Comparison of ENCODE assay signal across 9 cellular contexts in the genomic region with DNA sequence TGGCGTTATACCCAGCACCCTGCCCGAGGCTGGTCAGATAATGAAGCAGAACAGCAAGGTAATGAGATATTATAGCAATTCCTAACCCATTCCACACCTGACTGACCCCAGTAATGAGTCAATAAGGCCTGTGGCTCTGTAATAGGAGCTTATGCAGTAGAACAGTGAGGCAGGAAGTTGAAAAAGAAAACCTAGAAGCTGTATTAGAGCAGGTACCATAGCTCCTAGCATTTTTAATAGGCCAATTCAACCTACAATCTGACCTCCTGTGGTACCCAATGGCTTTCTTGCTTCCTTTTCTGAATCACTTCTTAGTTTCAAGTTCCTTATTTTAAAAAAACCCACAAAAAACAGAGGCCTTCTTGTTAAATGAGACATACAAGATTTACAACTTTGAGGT. TPM values are rescaled to one million over a fixed set of nuclear protein-coding genes. Genes with fewer than 3 reads are reported as not detected.
DNase-seq lines count a peak whose midpoint lies in the region; ATAC-seq and TF ChIP-seq lines count a peak whose summit lies in the region.
"Had no signal": no experiment of that assay in that cellular context is flagged by ENCODE, and none has a peak within 500 bp of the region (broad histone marks: within the 10 kb centered on the region; RNA-seq: fewer than 3 reads in every experiment).

No MANE protein-coding gene starts in this region.

- no TSS peak for BruUV-seq in Calu3 (replicated peaks; lab: Mats Ljungman, UMichigan)

- H3K9me3 Mint-ChIP-seq in activated T-cell treated with anti-CD3 and anti-CD28 coated beads, Interleukin-2, amount 50 U/mL, for 4 hours: peaks cover 26% of the 10 kb centered on the region
- H3K9me3 Mint-ChIP-seq in Calu3 (ENCODE audit: low read depth, unreplicated experiment): peaks cover 13% of the 10 kb centered on the region

- no peaks in the 10 kb centered on the region for H3K36me3 Mint-ChIP-seq in activated T-cell treated with anti-CD3 and anti-CD28 coated beads, Interleukin-2, amount 50 U/mL, for 4 hours (ENCODE audit: insufficient read depth)
- H3K36me3 Mint-ChIP-seq in Calu3 (ENCODE audit: insufficient read depth, unreplicated experiment): peaks cover 12% of the 10 kb centered on the region

- H3K4me3 Mint-ChIP-seq in activated T-cell treated with anti-CD3 and anti-CD28 coated beads, Interleukin-2, amount 50 U/mL, for 4 hours: no peak overlapping the region
- no peak overlapping the region for H3K4me3 Mint-ChIP-seq in Calu3 (ENCODE audit: low read depth, unreplicated experiment)

- H3K27ac Mint-ChIP-seq in Calu3 (ENCODE audit: unreplicated experiment): no peak overlapping the region

- H3K4me1 Mint-ChIP-seq in activated T-cell treated with anti-CD3 and anti-CD28 coated beads, Interleukin-2, amount 50 U/mL, for 4 hours (ENCODE audit: low read depth): no peaks in the 10 kb centered on the region
- H3K4me1 Mint-ChIP-seq in Calu3 (ENCODE audit: low read depth, unreplicated experiment): peaks cover 24% of the 10 kb centered on the region

- intact Hi-C loops in Calu3 (cut with micrococcal nuclease; ENCODE audit: unreplicated experiment): no loop called here

- CTCF ChIA-PET in Calu3 (lab: Charles Lee): interaction anchor here (1.2 to 1.9 kb wide), 2 partner anchors 12 to 43 kb away, joined by 5 to 6 read pairs; a partner anchor contains a TSS

- TF ChIP-seq CTCF in Calu3 (IDR thresholded peaks at IDR 0.05; ENCODE audit: unreplicated experiment): no peak

- no peaks in the 10 kb centered on the region for H3K27me3 Mint-ChIP-seq in activated T-cell treated with anti-CD3 and anti-CD28 coated beads, Interleukin-2, amount 50 U/mL, for 4 hours (ENCODE audit: low read depth)
- H3K27me3 Mint-ChIP-seq in Calu3 (ENCODE audit: unreplicated experiment): no peaks in the 10 kb centered on the region

- DNase-seq in SIG-M5 (lab: John Stamatoyannopoulos, UW) (peak; percentile 61), AG20443 (ENCODE audit: low spot score) (no peak), Calu3 (no peak)
- no peak for DNase-seq in activated T-cell treated with anti-CD3 and anti-CD28 coated beads, Interleukin-2, amount 50 U/mL, for 4 hours
- DNase-seq in stimulated activated CD4-positive, alpha-beta T cell treated with anti-CD3 and anti-CD28 coated beads, Interleukin-15, amount 100 ng/mL, for 24 hours: no peak
- DNase-seq: stimulated activated CD4-positive, alpha-beta T cell treated with anti-CD3 and anti-CD28 coated beads, Interleukin-4, amount 100 ng/mL, for 4 hours had no signal

- ATAC-seq in GM18499 (IDR thresholded peaks at IDR 0.05; ENCODE audit: insufficient read depth, unreplicated experiment): peak; percentile 100
- peak; percentile 100 for ATAC-seq in GM21576 (IDR thresholded peaks at IDR 0.05; ENCODE audit: unreplicated experiment)
- peak; percentile 99 for ATAC-seq in HG03558 (IDR thresholded peaks at IDR 0.05; ENCODE audit: extremely low read depth, unreplicated experiment)
- ATAC-seq in activated T-cell treated with anti-CD3 and anti-CD28 coated beads, Interleukin-2, amount 50 U/mL, for 4 hours: no peak

RNA-seq across cellular contexts. Expression of a gene that starts 43.6 kb away (rescaled TPM):
- total RNA-seq in activated T-cell treated with anti-CD3 and anti-CD28 coated beads, Interleukin-2, amount 50 U/mL, for 4 hours: under 1 TPM in 1 of 3 donors, not detected in 2; 0.24 TPM
- 9.5 and 11.2 TPM in 2 replicates for total RNA-seq in Calu3 (2022)

Comparison
In these comparisons a context has a peak if more than half of its experiments do, and no peak if none do; other contexts are left out.
1. ATAC-seq: peak in GM18499 (single experiment), GM21576 (single experiment) and HG03558 (single experiment); none in activated T-cell treated with anti-CD3 and anti-CD28 coated beads, Interleukin-2, amount 50 U/mL, for 4 hours (0 of 2).